In the genomic region with DNA sequence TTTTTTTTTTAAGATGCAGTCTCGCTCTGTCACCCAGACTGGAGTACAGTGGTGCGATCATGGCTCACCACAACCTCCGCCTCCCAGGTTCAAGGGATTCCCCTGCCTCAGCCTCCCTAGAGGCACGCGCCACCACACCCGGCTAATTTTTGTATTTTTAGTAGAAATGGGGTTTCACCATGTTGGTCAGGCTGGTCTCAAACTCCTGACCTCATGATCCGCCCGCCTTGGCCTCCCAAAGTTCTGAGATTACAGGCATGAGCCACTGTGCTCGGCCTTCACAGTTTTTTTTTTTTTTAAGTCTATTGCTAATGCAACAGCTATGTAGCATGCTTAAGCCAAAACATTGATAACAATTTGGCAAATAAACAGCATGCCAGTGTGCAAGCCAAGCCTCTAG, we compare ENCODE assay signal across 8 cellular contexts.
DNase-seq lines count a peak whose midpoint lies in the region; ATAC-seq and TF ChIP-seq lines count a peak whose summit lies in the region.
"Not testable (repeated sequence)": the region's sequence is repeated elsewhere in the genome, so short reads cannot be mapped to it uniquely, and the experiment has no call there.

No MANE protein-coding gene starts in this region.

- H3K36me3 Mint-ChIP-seq in stimulated activated memory B cell treated with anti-CD40 and anti-IgM and Interleukin-4, amounts not matched to agents 10 μg/mL and 1 μg/mL and 100 μg/mL, for 72 hours: not testable (repeated sequence)

- not testable (repeated sequence) for TF ChIP-seq CTCF in GM12865 (IDR thresholded peaks at IDR 0.05; ENCODE audit: insufficient read depth, low read depth, low read length, missing control alignments); OCI-LY3 (IDR thresholded peaks at IDR 0.05; ENCODE audit: low read depth, low read length)

- not testable (repeated sequence) for H3K27ac ChIP-seq in OCI-LY3 (ENCODE audit: low read length)

- H3K9me3 ChIP-seq in OCI-LY3 (ENCODE audit: insufficient read depth, low read length): not testable (repeated sequence)

- not testable (repeated sequence) for H3K9me3 Mint-ChIP-seq in stimulated activated memory B cell treated with anti-CD40 and anti-IgM and Interleukin-4, amounts not matched to agents 10 μg/mL and 1 μg/mL and 100 μg/mL, for 72 hours

- ATAC-seq in GM18867 (IDR thresholded peaks at IDR 0.05; ENCODE audit: unreplicated experiment) (peak; percentile 55), GM19395 (IDR thresholded peaks at IDR 0.05; ENCODE audit: unreplicated experiment) (peak; percentile 55), GM21786 (IDR thresholded peaks at IDR 0.05; ENCODE audit: unreplicated experiment) (peak; percentile 65), HG03064 (IDR thresholded peaks at IDR 0.05; ENCODE audit: low read depth, unreplicated experiment) (peak; percentile 77)
- peak; percentile 82 for ATAC-seq in stimulated activated memory B cell treated with anti-CD40 and anti-IgM and Interleukin-4, amounts not matched to agents 10 μg/mL and 1 μg/mL and 100 μg/mL, for 72 hours

- not testable (repeated sequence) for H3K27ac Mint-ChIP-seq in stimulated activated memory B cell treated with anti-CD40 and anti-IgM and Interleukin-4, amounts not matched to agents 10 μg/mL and 1 μg/mL and 100 μg/mL, for 72 hours

- not testable (repeated sequence) for H3K9ac ChIP-seq in OCI-LY3 (ENCODE audit: low read length)

- peak overlapping the region; percentile 32 for H3K4me2 ChIP-seq in OCI-LY3 (ENCODE audit: low read length)

- H3K27me3 Mint-ChIP-seq in stimulated activated memory B cell treated with anti-CD40 and anti-IgM and Interleukin-4, amounts not matched to agents 10 μg/mL and 1 μg/mL and 100 μg/mL, for 72 hours: not testable (repeated sequence)

- H3K36me3 ChIP-seq in OCI-LY3 (replicated peaks; ENCODE audit: low read depth, low read length): not testable (repeated sequence)

- H3K79me2 ChIP-seq in OCI-LY3 (ENCODE audit: low read length): not testable (repeated sequence)

- DNase-seq in GM12865 (ENCODE audit: low read depth): peak; percentile 70
- peak; percentile 6 for DNase-seq in fibroblast of peridontal ligament (ENCODE audit: extremely low read depth)

- H3K4me3 Mint-ChIP-seq in stimulated activated memory B cell treated with anti-CD40 and anti-IgM and Interleukin-4, amounts not matched to agents 10 μg/mL and 1 μg/mL and 100 μg/mL, for 72 hours: peak overlapping the region; percentile 26

- not testable (repeated sequence) for H3K4me3 ChIP-seq in GM12865 (ENCODE audit: low read depth, low read length); OCI-LY3 (ENCODE audit: low read length)

- not testable (repeated sequence) for H3K27me3 ChIP-seq in OCI-LY3 (ENCODE audit: low read depth, low read length)

- H4K20me1 ChIP-seq in OCI-LY3 (ENCODE audit: insufficient read depth, low read length): not testable (repeated sequence)

- H3K4me1 ChIP-seq in OCI-LY3 (ENCODE audit: low read length): peaks cover 37% of the 10 kb centered on the region

- H3K4me1 Mint-ChIP-seq in stimulated activated memory B cell treated with anti-CD40 and anti-IgM and Interleukin-4, amounts not matched to agents 10 μg/mL and 1 μg/mL and 100 μg/mL, for 72 hours: peaks cover 31% of the 10 kb centered on the region

- H2AFZ ChIP-seq in OCI-LY3 (ENCODE audit: low read depth, low read length): not testable (repeated sequence)
